8 cellular contexts compared by ENCODE assay signal in the genomic region with DNA sequence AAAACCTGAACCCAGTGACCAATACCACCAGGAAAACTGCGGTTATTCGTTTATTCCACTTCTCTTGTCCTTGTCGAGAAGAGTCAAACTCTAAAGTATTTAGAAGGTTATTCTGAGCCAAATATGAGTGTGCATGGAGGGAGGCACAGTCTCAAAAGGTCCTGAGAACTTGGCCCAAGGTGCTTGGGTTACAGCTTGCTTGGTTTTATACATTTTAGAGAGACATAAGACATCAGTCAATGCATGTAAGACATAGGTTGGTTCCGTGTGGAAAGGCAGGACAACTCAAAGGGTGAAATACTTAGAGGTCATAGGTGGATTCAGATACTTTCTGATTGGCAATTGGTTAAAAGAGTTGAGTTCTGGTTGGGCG. TPM values are rescaled to one million over a fixed set of nuclear protein-coding genes. Genes with fewer than 3 reads are reported as not detected.
DNase-seq lines count a peak whose midpoint lies in the region; ATAC-seq and TF ChIP-seq lines count a peak whose summit lies in the region.

No MANE protein-coding gene starts in this region.

- H3K9me3 ChIP-seq in NT2/D1 (ENCODE audit: insufficient read depth, low read length) (no peaks in the 10 kb centered on the region), ectodermal cell (ENCODE audit: control insufficient read depth, low read length) (no peaks in the 10 kb centered on the region), neural progenitor cell (ENCODE audit: low read depth) (no peaks in the 10 kb centered on the region)

- H3K9me3 Mint-ChIP-seq in CD14-positive monocyte (peaks cover 0 to 2% (median 0%) of the 10 kb centered on the region in 7 donors), neural progenitor cell (no peaks in the 10 kb centered on the region)

- peak overlapping the region; percentile 96 for H2AFZ ChIP-seq in neural progenitor cell (replicated peaks)

- H3K79me2 ChIP-seq in neural progenitor cell (ENCODE audit: low read depth), result peaks cover 42% of the 10 kb centered on the region

- H3K27me3 Mint-ChIP-seq in CD14-positive monocyte (ENCODE audit: low read depth in 3 of 3), result peaks cover 1 to 6% (median 3%) of the 10 kb centered on the region in 3 donors
- peaks cover 4% of the 10 kb centered on the region for H3K27me3 Mint-ChIP-seq in neural progenitor cell (ENCODE audit: insufficient read depth, low read depth)

- H3K36me3 Mint-ChIP-seq in CD14-positive monocyte (peaks cover 11 to 18% of the 10 kb centered on the region in 2 donors), neural progenitor cell (peaks cover 9% of the 10 kb centered on the region)

- 33 to 37% methylated on average over 5 of the region's 5 CpGs for WGBS in ectodermal cell, 2 experiments

- H3K27me3 ChIP-seq in NT2/D1 (ENCODE audit: insufficient read depth, insufficient read length) (no peaks in the 10 kb centered on the region), ectodermal cell (ENCODE audit: control insufficient read depth, insufficient read depth, low read length, poor library complexity, severe bottlenecking) (no peaks in the 10 kb centered on the region), neural progenitor cell (no peaks in the 10 kb centered on the region)

- H3K9ac ChIP-seq in NT2/D1 (ENCODE audit: insufficient read length, low read depth), result peak overlapping the region; percentile 85
- H3K9ac ChIP-seq in neural progenitor cell, result peak overlapping the region; percentile 76

- H3K4me1 ChIP-seq in NT2/D1 (ENCODE audit: insufficient read depth, insufficient read length), result peaks cover 22% of the 10 kb centered on the region
- H3K4me1 ChIP-seq in ectodermal cell (ENCODE audit: control insufficient read depth, insufficient read depth, low read length), result no peaks in the 10 kb centered on the region
- peaks cover 7% of the 10 kb centered on the region for H3K4me1 ChIP-seq in neural progenitor cell

- H3K4me3 Mint-ChIP-seq in CD14-positive monocyte (peak overlapping the region; percentile 76 to 89), neural progenitor cell (peak overlapping the region; percentile 91)

- intact Hi-C loops in CD14-positive monocyte (cut with micrococcal nuclease), result no loop called here

- H3K27ac ChIP-seq in ectodermal cell (ENCODE audit: insufficient read depth, low read depth, low read length, poor library complexity, severe bottlenecking) (no peak overlapping the region), neural progenitor cell (no peak overlapping the region)

- TF ChIP-seq CTCF in CD14-positive monocyte (IDR thresholded peaks at IDR 0.05) (no peak), neural progenitor cell (IDR thresholded peaks at IDR 0.05) (no peak)

- no peak for ATAC-seq in HG02610 (IDR thresholded peaks at IDR 0.05; ENCODE audit: unreplicated experiment)

- H3K4me1 Mint-ChIP-seq in CD14-positive monocyte (peaks cover 14% of the 10 kb centered on the region), neural progenitor cell (peaks cover 20% of the 10 kb centered on the region)

- peaks cover 23% of the 10 kb centered on the region for H3K36me3 ChIP-seq in NT2/D1 (ENCODE audit: insufficient read depth, insufficient read length, low read length)
- no peaks in the 10 kb centered on the region for H3K36me3 ChIP-seq in ectodermal cell (ENCODE audit: control insufficient read depth, insufficient read depth, low read length)
- no peaks in the 10 kb centered on the region for H3K36me3 ChIP-seq in neural progenitor cell

- H3K4me3 ChIP-seq in NT2/D1 (ENCODE audit: insufficient read length, low read depth) (peak overlapping the region; percentile 99), ectodermal cell (ENCODE audit: insufficient read depth, low read depth, low read length) (peak overlapping the region; percentile 99), neural progenitor cell (peak overlapping the region; percentile 84)

- no peak for DNase-seq in CD14-positive monocyte (ENCODE audit: low spot score)
- no peak for DNase-seq in NT2/D1 (ENCODE audit: low read depth, low spot score)
- no peak for DNase-seq in neural progenitor cell (ENCODE audit: low spot score)
- DNase-seq in NCI-H1436 (lab: John Stamatoyannopoulos, UW), result no peak
- DNase-seq in COLO829 (ENCODE audit: low spot score), result no peak
- DNase-seq in NCI-H510A (lab: John Stamatoyannopoulos, UW), result no peak

- peak overlapping the region; percentile 84 to 95 (median 91) for H3K27ac Mint-ChIP-seq in CD14-positive monocyte
- H3K27ac Mint-ChIP-seq in neural progenitor cell, result peak overlapping the region; percentile 14

- peak overlapping the region; percentile 86 for H3K4me2 ChIP-seq in neural progenitor cell

- peaks cover 25% of the 10 kb centered on the region for H4K20me1 ChIP-seq in neural progenitor cell (ENCODE audit: low read depth)

- peaks cover 7% of the 10 kb centered on the region for H3F3A ChIP-seq in neural progenitor cell (ENCODE audit: low read depth)

RNA-seq across cellular contexts. Expression of gene TRAP1, which starts 0.7 kb away (rescaled TPM):
- 10 to 100 TPM; 22.8 to 22.9 TPM for polyA plus RNA-seq in CD14-positive monocyte
- 151 TPM for polyA plus RNA-seq in ectodermal cell (2013, experiment 1 of 4)
- 136 TPM for polyA plus RNA-seq in ectodermal cell (2013, experiment 2 of 4)
- 121 TPM for polyA plus RNA-seq in ectodermal cell (2013, experiment 3 of 4)
- 123 TPM for polyA plus RNA-seq in ectodermal cell (2013, experiment 4 of 4)
- 119 and 150 TPM in 2 replicates for total RNA-seq in neural progenitor cell (ENCODE audit: low replicate concordance)
